ENCODE assay signal across 8 cellular contexts in genomic region chr2:241009601-241010530, GRCh38. TPM values are rescaled to one million over a fixed set of nuclear protein-coding genes. Genes with fewer than 3 reads are reported as not detected.
DNase-seq lines count a peak whose midpoint lies in the region; ATAC-seq and TF ChIP-seq lines count a peak whose summit lies in the region.

No MANE protein-coding gene starts in this region.

- peaks cover 12% of the 10 kb centered on the region for H3K36me3 Mint-ChIP-seq in activated naive CD8-positive, alpha-beta T cell treated with anti-CD3 and anti-CD28 coated beads for 36 hours
- H3K36me3 Mint-ChIP-seq in osteocyte (ENCODE audit: unreplicated experiment) = peaks cover 6% of the 10 kb centered on the region

- ATAC-seq in Right ventricle myocardium inferior (peak; percentile 35), HG03342 (IDR thresholded peaks at IDR 0.05; ENCODE audit: unreplicated experiment) (no peak), HG03439 (IDR thresholded peaks at IDR 0.05; ENCODE audit: unreplicated experiment) (no peak)

- no peak for TF ChIP-seq CTCF in osteocyte (IDR thresholded peaks at IDR 0.05)

- peak; percentile 10 for DNase-seq in CD1c-positive myeloid dendritic cell (ENCODE audit: extremely low spot score)
- peak; percentile 77 for DNase-seq in NCI-H146 (lab: John Stamatoyannopoulos, UW)
- peak; percentile 54 for DNase-seq in activated naive CD8-positive, alpha-beta T cell treated with anti-CD3 and anti-CD28 coated beads for 36 hours
- DNase-seq in Right ventricle myocardium inferior (ENCODE audit: missing footprints) = peak; percentile 70
- peak; percentile 90 for DNase-seq in osteocyte (ENCODE audit: extremely low spot score, unreplicated experiment)
- DNase-seq in NCI-H2081 treated with DMSO at 0.1 percent for 48 hours (lab: John Stamatoyannopoulos, UW) = no peak

- peak overlapping the region; percentile 82 for H3K27ac Mint-ChIP-seq in activated naive CD8-positive, alpha-beta T cell treated with anti-CD3 and anti-CD28 coated beads for 36 hours
- H3K27ac Mint-ChIP-seq in osteocyte (ENCODE audit: unreplicated experiment) = no peak overlapping the region

- intact Hi-C loops in Right ventricle myocardium inferior (cut with DNase I) = no loop called here

- peaks cover 37% of the 10 kb centered on the region for H3K4me1 Mint-ChIP-seq in activated naive CD8-positive, alpha-beta T cell treated with anti-CD3 and anti-CD28 coated beads for 36 hours
- H3K4me1 Mint-ChIP-seq in osteocyte (ENCODE audit: unreplicated experiment) = peaks cover 21% of the 10 kb centered on the region

- no peaks in the 10 kb centered on the region for H3K27me3 Mint-ChIP-seq in activated naive CD8-positive, alpha-beta T cell treated with anti-CD3 and anti-CD28 coated beads for 36 hours
- peaks cover 34% of the 10 kb centered on the region for H3K27me3 Mint-ChIP-seq in osteocyte (ENCODE audit: unreplicated experiment)

- peak overlapping the region; percentile 54 for H3K4me3 Mint-ChIP-seq in activated naive CD8-positive, alpha-beta T cell treated with anti-CD3 and anti-CD28 coated beads for 36 hours
- peak overlapping the region; percentile 22 for H3K4me3 Mint-ChIP-seq in osteocyte (ENCODE audit: unreplicated experiment)

- H3K9me3 Mint-ChIP-seq in activated naive CD8-positive, alpha-beta T cell treated with anti-CD3 and anti-CD28 coated beads for 36 hours = peaks cover 12% of the 10 kb centered on the region
- H3K9me3 Mint-ChIP-seq in osteocyte (ENCODE audit: unreplicated experiment) = peaks cover 16% of the 10 kb centered on the region

RNA-seq across cellular contexts. Expression of gene SNED1, which starts 11.4 kb away (rescaled TPM):
- 1 to 10 TPM in 1 of 2 experiments, under 1 TPM in 1; 0.91 to 1.0 TPM for total RNA-seq in activated naive CD8-positive, alpha-beta T cell treated with anti-CD3 and anti-CD28 coated beads for 36 hours
- total RNA-seq in Right ventricle myocardium inferior = 6.7 TPM
- 17.6 and 19.4 TPM in 2 replicates for total RNA-seq in osteocyte
